1 cellular context compared by ENCODE assay signal in genomic region chr9:127405344-127406125, GRCh38.
TF ChIP-seq lines count a peak whose summit lies in the region.

No MANE protein-coding gene starts in this region.

TF ChIP-seq in HepG2, 621 proteins besides CTCF, POLR2A, EP300 and RAD21:
- peak; percentile 93 for TF ChIP-seq ZNF768 (CRISPR knock-in tag; IDR thresholded peaks at IDR 0.05)
- TF ChIP-seq AGO2 (optimal IDR thresholded peaks at IDR 0.05; ENCODE audit: low read depth, low read length), result peak; percentile 6
- no peak for TF ChIP-seq ZNF547 (CRISPR knock-in tag; IDR thresholded peaks at IDR 0.05)
- TF ChIP-seq ZNF776 (CRISPR knock-in tag; IDR thresholded peaks at IDR 0.05), result no peak
